34 cellular contexts compared by ENCODE assay signal in the genomic region with DNA sequence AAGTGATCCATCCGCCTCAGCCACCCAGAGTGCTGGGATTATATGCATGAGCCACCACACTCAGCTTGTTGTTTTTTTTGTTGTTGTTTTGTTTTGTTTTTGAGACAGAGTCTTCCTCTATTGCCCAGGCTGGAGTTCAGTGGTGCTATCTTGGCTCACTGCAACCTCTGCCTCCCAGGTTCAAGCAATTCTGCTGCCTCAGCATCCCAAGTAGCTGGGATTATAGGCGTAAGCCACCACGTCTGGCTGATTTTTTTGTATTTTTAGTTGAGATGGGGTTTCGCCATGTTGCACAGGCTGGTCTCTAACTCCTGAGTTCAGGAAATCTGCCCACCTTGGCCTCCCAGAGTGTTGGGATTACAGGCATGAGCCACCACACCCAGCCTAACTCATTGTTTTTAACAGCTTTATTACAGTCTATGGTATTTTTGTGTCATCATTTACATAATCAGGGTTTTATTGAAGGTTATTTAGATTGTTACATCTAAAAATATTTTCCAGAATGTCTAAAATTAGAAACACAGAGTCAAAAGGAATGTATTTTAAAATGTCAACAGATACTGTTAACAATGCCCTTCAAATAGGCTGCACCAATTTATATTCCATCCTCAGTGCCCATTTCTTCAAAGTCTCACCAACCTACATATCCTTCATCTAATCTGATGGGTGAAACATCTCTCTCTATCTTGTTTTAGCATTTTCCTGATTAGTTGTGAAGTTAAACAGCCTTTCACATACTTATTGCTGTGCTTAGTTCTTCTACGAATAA. TPM values are rescaled to one million over a fixed set of nuclear protein-coding genes. Genes with fewer than 3 reads are reported as not detected.
"Had no signal": no experiment of that assay in that cellular context is flagged by ENCODE, and none has a peak within 500 bp of the region (broad histone marks: within the 10 kb centered on the region; RNA-seq: fewer than 3 reads in every experiment).

No MANE protein-coding gene starts in this region.

- H3K4me2 ChIP-seq: KMS-11, SK-N-SH had no signal

- H3K36me3 Mint-ChIP-seq: activated naive CD4-positive, alpha-beta T cell treated with anti-CD3 and anti-CD28 coated beads, Interleukin-2, amount 50 U/mL, for 72 hours had no signal

- H3K4me3 ChIP-seq: Peyer's patch, SJCRH30 had no signal

- H3K27ac ChIP-seq: KMS-11, Peyer's patch, SJCRH30 had no signal

- FAIRE-seq: TTC549 had no signal

- H3K4me3 Mint-ChIP-seq: activated CD4-positive, alpha-beta T cell treated with anti-CD3 and anti-CD28 coated beads, Interleukin-2, amount 10 ng/mL, durations not matched to agents 24 days and 14 days; activated naive CD4-positive, alpha-beta T cell treated with anti-CD3 and anti-CD28 coated beads for 36 hours; activated T-cell treated with anti-CD3 and anti-CD28 coated beads, Interleukin-2, amount 50 U/mL, for 4 hours; activated T-helper 1 cell treated with anti-CD3 and anti-CD28 coated beads, Interleukin-12 subunit alpha, Interleukin-12 subunit beta, Interleukin-2, Interleukin-4 antibody, amounts not matched to agents 30 ng/mL and 10 ng/mL and 1 ng/mL, durations not matched to agents 14 hours and 24 hours and 36 hours; brain; T-helper 1 cell treated with Interleukin-12 subunit alpha and Interleukin-12 subunit beta and Interleukin-4 antibody, amounts not matched to agents 30 μg/mL and 1 μg/mL, for 36 hours; T-helper 2 cell treated with Interferon-gamma antibody and Interleukin-4, amounts not matched to agents 5 μg/mL and 100 μg/mL, for 36 hours had no signal

- H3K9ac ChIP-seq: KMS-11, SK-N-SH had no signal

- H3K9me3 Mint-ChIP-seq: activated CD4-positive, alpha-beta T cell treated with anti-CD3 and anti-CD28 coated beads, Interleukin-2, amount 10 ng/mL, durations not matched to agents 24 days and 14 days; activated naive CD4-positive, alpha-beta T cell treated with anti-CD3 and anti-CD28 coated beads for 36 hours; activated naive CD4-positive, alpha-beta T cell treated with anti-CD3 and anti-CD28 coated beads, Interleukin-2, amount 50 U/mL, for 72 hours; activated T-cell treated with anti-CD3 and anti-CD28 coated beads, Interleukin-2, amount 50 U/mL, for 4 hours; activated T-helper 1 cell treated with anti-CD3 and anti-CD28 coated beads, Interleukin-12 subunit alpha, Interleukin-12 subunit beta, Interleukin-2, Interleukin-4 antibody, amounts not matched to agents 30 ng/mL and 10 ng/mL and 1 ng/mL, durations not matched to agents 14 hours and 24 hours and 36 hours; brain; T-helper 1 cell treated with Interleukin-12 subunit alpha and Interleukin-12 subunit beta and Interleukin-4 antibody, amounts not matched to agents 30 μg/mL and 1 μg/mL, for 36 hours; T-helper 2 cell treated with Interferon-gamma antibody and Interleukin-4, amounts not matched to agents 5 μg/mL and 100 μg/mL, for 36 hours had no signal

- DNase-seq: activated CD4-positive, alpha-beta T cell treated with anti-CD3 and anti-CD28 coated beads, Interleukin-2, amount 10 ng/mL, durations not matched to agents 24 days and 14 days; activated CD4-positive, alpha-beta T cell treated with anti-CD3 and anti-CD28 coated beads, Interleukin-2, amount 50 U/mL, for 48 hours; activated CD8-positive, alpha-beta memory T cell treated with anti-CD3 and anti-CD28 coated beads, Interleukin-2, amount 50 U/mL, for 4 hours; activated gamma-delta T cell treated with Interleukin-2 at 50 U/mL for 16 hours; activated naive CD4-positive, alpha-beta T cell treated with anti-CD3 and anti-CD28 coated beads for 36 hours; activated T-cell treated with anti-CD3 and anti-CD28 coated beads for 4 hours; activated T-cell treated with anti-CD3 and anti-CD28 coated beads, Interleukin-2, amount 50 U/mL, for 4 hours; anterior cingulate cortex; central memory CD4-positive, alpha-beta T cell; MM.1S; NCI-H1092 treated with DMSO at 0.1 percent for 48 hours; NCI-H1417; NCI-H146; NCI-H187; NCI-H2029 treated with DMSO at 0.1 percent for 48 hours; NCI-H2107; NCI-H2171; NCI-H510A; NCI-H526; NCI-H748 treated with DMSO at 0.1 percent for 48 hours; NK-92 treated with Interleukin-12 subunit alpha and Interleukin-12 subunit beta, amount 100 ng/mL, for 24 hours; PC-3; Peyer's patch; RPMI8226; SJCRH30; SK-N-SH had no signal

- H3K4me1 ChIP-seq: SJCRH30 had no signal

- H3K27me3 Mint-ChIP-seq: activated CD4-positive, alpha-beta T cell treated with anti-CD3 and anti-CD28 coated beads, Interleukin-2, amount 10 ng/mL, durations not matched to agents 24 days and 14 days had no signal

- H3K36me3 ChIP-seq: Peyer's patch, SJCRH30 had no signal

- H3K4me1 Mint-ChIP-seq: brain had no signal

- ATAC-seq: activated naive CD4-positive, alpha-beta T cell treated with anti-CD3 and anti-CD28 coated beads, Interleukin-2, amount 50 U/mL, for 72 hours; activated T-cell treated with anti-CD3 and anti-CD28 coated beads, Interleukin-2, amount 50 U/mL, for 4 hours; PC-3 had no signal

- H3K9me3 ChIP-seq: Peyer's patch, SJCRH30, SK-N-SH had no signal

- H3K27ac Mint-ChIP-seq: activated CD4-positive, alpha-beta T cell treated with anti-CD3 and anti-CD28 coated beads, Interleukin-2, amount 10 ng/mL, durations not matched to agents 24 days and 14 days; activated naive CD4-positive, alpha-beta T cell treated with anti-CD3 and anti-CD28 coated beads for 36 hours; activated naive CD4-positive, alpha-beta T cell treated with anti-CD3 and anti-CD28 coated beads, Interleukin-2, amount 50 U/mL, for 72 hours; activated T-helper 1 cell treated with anti-CD3 and anti-CD28 coated beads, Interleukin-12 subunit alpha, Interleukin-12 subunit beta, Interleukin-2, Interleukin-4 antibody, amounts not matched to agents 30 ng/mL and 10 ng/mL and 1 ng/mL, durations not matched to agents 14 hours and 24 hours and 36 hours; brain; T-helper 1 cell treated with Interleukin-12 subunit alpha and Interleukin-12 subunit beta and Interleukin-4 antibody, amounts not matched to agents 30 μg/mL and 1 μg/mL, for 36 hours; T-helper 2 cell treated with Interferon-gamma antibody and Interleukin-4, amounts not matched to agents 5 μg/mL and 100 μg/mL, for 36 hours had no signal

- H3K27me3 ChIP-seq: Peyer's patch, SJCRH30 had no signal

RNA-seq across cellular contexts. Expression of a gene that starts 28.5 kb away (rescaled TPM):
- total RNA-seq: LHCN-M2, PC-3, SJCRH30 had no signal

RNA-seq across cellular contexts. Expression of a gene that starts 44.9 kb away (rescaled TPM):
- total RNA-seq: activated naive CD4-positive, alpha-beta T cell treated with anti-CD3 and anti-CD28 coated beads for 36 hours; activated naive CD4-positive, alpha-beta T cell treated with anti-CD3 and anti-CD28 coated beads, Interleukin-2, amount 50 U/mL, for 72 hours; LHCN-M2; PC-3; Peyer's patch; SJCRH30 had no signal
- polyA plus RNA-seq: SK-N-SH had no signal
